ENCODE assay signal across 22 cellular contexts in the genomic region with DNA sequence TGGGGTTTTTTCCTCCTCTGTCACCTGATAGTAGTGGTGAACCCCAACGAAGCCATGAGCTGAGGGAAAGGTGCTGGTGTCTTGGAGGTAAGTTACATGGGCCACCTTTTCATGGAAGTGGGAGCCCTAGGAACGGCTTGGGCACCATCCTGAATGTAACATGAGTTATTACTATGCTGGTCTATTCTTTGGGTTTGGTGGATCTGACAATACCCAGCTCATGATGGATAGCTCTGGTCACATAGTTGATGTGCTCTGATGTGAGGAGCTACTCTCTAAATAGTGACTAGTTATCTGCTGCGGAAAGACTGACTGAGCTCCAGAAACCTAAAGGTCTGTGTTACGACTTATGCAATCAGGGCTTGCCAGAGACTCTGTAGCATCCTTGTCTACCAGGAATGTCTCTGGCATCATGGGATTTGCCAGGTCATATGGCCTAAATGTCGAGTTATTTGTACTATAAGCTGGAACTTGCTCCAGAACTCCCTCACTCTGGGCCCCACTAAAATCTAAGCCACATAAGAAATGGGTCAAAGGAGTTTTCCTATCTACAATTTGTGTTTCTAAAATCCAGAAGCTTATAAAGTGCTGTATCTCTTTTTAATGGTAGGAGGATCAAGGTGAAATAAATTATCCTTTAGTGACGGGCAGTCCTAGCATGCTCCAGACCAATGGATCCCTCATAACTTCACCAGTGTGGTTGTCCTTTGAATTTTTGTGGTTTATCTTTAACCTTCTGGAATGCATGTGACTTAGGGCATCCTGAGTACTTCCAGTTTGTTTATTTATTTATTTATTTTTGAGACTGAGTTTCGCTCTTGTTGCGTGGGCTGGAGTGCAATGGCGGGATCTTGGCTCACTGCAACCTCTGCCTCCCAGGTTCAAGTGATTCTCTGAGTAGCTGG. TPM values are rescaled to one million over a fixed set of nuclear protein-coding genes. Genes with fewer than 3 reads are reported as not detected.
A peak's percentile ranks its signal among the peaks of the same experiment; 100 is the strongest.
DNase-seq lines count a peak whose midpoint lies in the region; ATAC-seq, FAIRE-seq and TF ChIP-seq lines count a peak whose summit lies in the region.
"Had no signal": no experiment of that assay in that cellular context is flagged by ENCODE, and none has a peak within 500 bp of the region (broad histone marks: within the 10 kb centered on the region; RNA-seq: fewer than 3 reads in every experiment).

No MANE protein-coding gene starts in this region.

- H3K4me3 ChIP-seq in HepG2 (replicated peaks in 1 of 3; ENCODE audit: insufficient read depth in 1 of 3, low read depth in 2 of 3, low read length in 3 of 3) (no peak overlapping the region), right lobe of liver (no peak overlapping the region), SJSA1 (no peak overlapping the region), fibroblast of pulmonary artery (replicated peaks; ENCODE audit: low read depth, low read length) (no peak overlapping the region)
- H3K4me3 ChIP-seq: dorsolateral prefrontal cortex, GM23248, MG63, vagina had no signal

- TF ChIP-seq CTCF in HepG2 (CRISPR knock-in tag; IDR thresholded peaks at IDR 0.05) (no peak), right lobe of liver (IDR thresholded peaks at IDR 0.05) (no peak), fibroblast of pulmonary artery (IDR thresholded peaks at IDR 0.05; ENCODE audit: low read length, missing control alignments) (no peak)

- peak; percentile 43; the same call in 2 of the 3 replicates for ATAC-seq in HepG2
- ATAC-seq in right lobe of liver: no peak
- no peak for ATAC-seq in GM21526 (IDR thresholded peaks at IDR 0.05; ENCODE audit: low FRiP score, unreplicated experiment)
- ATAC-seq: activated naive CD8-positive, alpha-beta T cell treated with anti-CD3 and anti-CD28 coated beads, Interleukin-2, amount 50 U/mL, for 24 hours; foreskin keratinocyte had no signal

- TF ChIP-seq EP300 in HepG2 (IDR thresholded peaks at IDR 0.05; ENCODE audit: low read depth in 2 of 2, low read length in 2 of 2) (no peak), HepG2 (CRISPR knock-in tag; IDR thresholded peaks at IDR 0.05; ENCODE audit: borderline replicate concordance) (no peak)

- CTCF ChIA-PET in HepG2 (lab: Yijun Ruan, JAX; ENCODE audit: low intra/inter-chr PET ratio, low total read pairs): no interaction called here

- BruUV-seq in HepG2 (replicated peaks; lab: Mats Ljungman, UMichigan): no TSS peak

- POLR2A ChIA-PET in HepG2 (lab: Yijun Ruan, JAX): interaction anchor here (0.7 kb wide), 1 partner anchor 21 kb away, joined by 3 read pairs; no protein-coding TSS in a partner anchor

- H3K36me3 ChIP-seq in HepG2 (replicated peaks in 1 of 2; ENCODE audit: control insufficient read depth in 1 of 2, insufficient read depth in 2 of 2, low read length in 2 of 2): peaks cover 8 to 43% of the 10 kb centered on the region in 2 experiments; a peak in 4 of 5 replicates
- H3K36me3 ChIP-seq in right lobe of liver: peaks cover 0 to 13% (median 4%) of the 10 kb centered on the region in 4 donors
- H3K36me3 ChIP-seq in SJSA1: peaks cover 25% of the 10 kb centered on the region

- TF ChIP-seq POLR2A in HepG2 (IDR thresholded peaks at IDR 0.05; ENCODE audit: insufficient read depth in 1 of 2, low read depth in 2 of 2, low read length in 2 of 2): no peak
- no peak for TF ChIP-seq POLR2A in right lobe of liver (IDR thresholded peaks at IDR 0.05)

- no peak for TF ChIP-seq RAD21 in HepG2 (CRISPR knock-in tag; IDR thresholded peaks at IDR 0.05)

- H2AFZ ChIP-seq in HepG2 (ENCODE audit: low read length): no peak overlapping the region
- H2AFZ ChIP-seq: GM23248 had no signal

- no peak overlapping the region for H3K4me2 ChIP-seq in HepG2 (ENCODE audit: low read depth, low read length)

- H3K4me1 ChIP-seq in HepG2 (ENCODE audit: insufficient read depth, low read length) (no peaks in the 10 kb centered on the region), right lobe of liver (no peaks in the 10 kb centered on the region), SJSA1 (replicated peaks) (peaks cover 18% of the 10 kb centered on the region)
- H3K4me1 ChIP-seq: vagina had no signal

- no peaks in the 10 kb centered on the region for H3K79me2 ChIP-seq in HepG2 (ENCODE audit: insufficient read depth, low read length)

- H3K9ac ChIP-seq in HepG2 (ENCODE audit: insufficient read depth, low read depth, low read length): no peak overlapping the region
- H3K9ac ChIP-seq: GM23248 had no signal

- H3K27me3 ChIP-seq in HepG2 (ENCODE audit: control insufficient read depth in 1 of 2, insufficient read depth in 2 of 2, low read length in 2 of 2) (no peaks in the 10 kb centered on the region), right lobe of liver (no peaks in the 10 kb centered on the region), SJSA1 (replicated peaks) (no peaks in the 10 kb centered on the region)
- H3K27me3 ChIP-seq: dorsolateral prefrontal cortex, foreskin keratinocyte, MG63, vagina had no signal

- H3K27ac ChIP-seq in HepG2 (ENCODE audit: extremely low read length, insufficient read depth, low read length) (no peak overlapping the region), right lobe of liver (no peak overlapping the region), SJSA1 (0 out of 2 replicates have a peak overlapping the region, but pooled peaks have one; percentile 2)
- H3K27ac ChIP-seq: dorsolateral prefrontal cortex, foreskin keratinocyte, GM23248, vagina, VCaP had no signal

- DNase-seq in HepG2 (ENCODE audit: low spot score): no peak
- DNase-seq in right lobe of liver: no peak
- DNase-seq in SJSA1 (ENCODE audit: low read depth in 1 of 2, low spot score in 2 of 2): peak in 1 of 2 experiments; percentile 71
- peak; percentile 4 for DNase-seq in fibroblast of pulmonary artery (ENCODE audit: low read depth)
- DNase-seq in HT-29 (ENCODE audit: low spot score): no peak
- DNase-seq in NCI-H2171 treated with DMSO at 0.1 percent for 48 hours (lab: John Stamatoyannopoulos, UW): no peak
- DNase-seq in GM19239 (ENCODE audit: insufficient read length, low spot score): no peak
- DNase-seq: activated CD8-positive, alpha-beta memory T cell treated with anti-CD3 and anti-CD28 coated beads, Interleukin-2, amount 50 U/mL, for 4 hours; activated naive CD8-positive, alpha-beta T cell treated with anti-CD3 and anti-CD28 coated beads, Interleukin-2, amount 50 U/mL, for 24 hours; C1 segment of cervical spinal cord; dorsolateral prefrontal cortex; foreskin keratinocyte; GDM1; GM23248; MG63; NCI-H1417 treated with DMSO at 0.1 percent for 48 hours; NCI-H69; posterior cingulate gyrus; SHP77 had no signal

- 88% methylated on average over 9 of the region's 9 CpGs for WGBS in HepG2 (ENCODE audit: low lambda C conversion rate)
- WGBS in right lobe of liver (ENCODE audit: insufficient coverage, low coverage, low lambda C conversion rate, missing lambda C conversion rate): 86% methylated on average over 8 of the region's 9 CpGs

- H4K20me1 ChIP-seq in HepG2 (ENCODE audit: insufficient read depth, low read length): no peaks in the 10 kb centered on the region

- in situ Hi-C loops in HepG2 (cut with HindIII; ENCODE audit: extremely low pct_ligation_motif_present, low pct_unique_long_range_greater_than_20kb): no loop called here

- intact Hi-C loops in HepG2 (cut with micrococcal nuclease; ENCODE audit: unreplicated experiment) (no loop called here), right lobe of liver (cut with DNase I) (no loop called here)

- no peaks in the 10 kb centered on the region for H3K9me3 ChIP-seq in HepG2 (ENCODE audit: low read length)
- no peaks in the 10 kb centered on the region for H3K9me3 ChIP-seq in right lobe of liver
- no peaks in the 10 kb centered on the region for H3K9me3 ChIP-seq in SJSA1 (replicated peaks)
- H3K9me3 ChIP-seq: MG63, vagina had no signal

- FAIRE-seq in HepG2 (lab: Jason Lieb, UNC) (no peak), GM19239 (lab: Jason Lieb, UNC) (no peak)

TF ChIP-seq in HepG2, 621 proteins besides CTCF, POLR2A, EP300 and RAD21 (continues in another document):
- TF ChIP-seq NR0B2 (CRISPR knock-in tag; IDR thresholded peaks at IDR 0.05): no peak
- no peak for TF ChIP-seq ZNF567 (CRISPR knock-in tag; IDR thresholded peaks at IDR 0.05; ENCODE audit: borderline replicate concordance)
- TF ChIP-seq ZNF768 (CRISPR knock-in tag; IDR thresholded peaks at IDR 0.05): no peak

RNA-seq across cellular contexts. Expression of gene NUP35, which starts 40.1 kb away (rescaled TPM):
- 53.6 and 74.2 TPM in 2 replicates for total RNA-seq in HepG2 (2016; rRNA removed; fragmentation: Illumina TruSeq; extraction: Trizol)
- 32.8 and 37.1 TPM in 2 replicates for total RNA-seq in HepG2 (2016; cell fraction: cytosol; rRNA removed; fragmentation: Illumina TruSeq; extraction: Trizol; ENCODE audit: low read depth)
- 52.9 and 74.2 TPM in 2 replicates for total RNA-seq in HepG2 (2016; cell fraction: insoluble cytoplasmic fraction; rRNA removed; fragmentation: Illumina TruSeq; extraction: Trizol)
- total RNA-seq in HepG2 (2016; cell fraction: membrane; rRNA removed; fragmentation: Illumina TruSeq; extraction: Trizol): 24.1 and 28.1 TPM in 2 replicates
- total RNA-seq in HepG2 (2016; cell fraction: nucleus; rRNA removed; fragmentation: Illumina TruSeq; extraction: Trizol): 59.5 and 62.1 TPM in 2 replicates
- 14.8 and 16.9 TPM in 2 replicates for polyA plus RNA-seq in HepG2 (2011; rRNA removed)
- 9.3 and 11.8 TPM in 2 replicates for polyA plus RNA-seq in HepG2 (2011; cell fraction: cytosol; rRNA removed)
- 9.4 and 10.0 TPM in 2 replicates for polyA plus RNA-seq in HepG2 (2011; cell fraction: nucleus; rRNA removed)
- 14.4 and 22.1 TPM in 2 replicates for polyA plus RNA-seq in HepG2 (2012)
- 6.6 and 7.0 TPM in 2 replicates for polyA plus RNA-seq in HepG2 (2016; cell fraction: cytosol; fragmentation: Illumina TruSeq; extraction: Trizol; ENCODE audit: low read depth)
- polyA plus RNA-seq in HepG2 (2016; cell fraction: insoluble cytoplasmic fraction; fragmentation: Illumina TruSeq; extraction: Trizol; ENCODE audit: low read depth): 63.4 and 70.6 TPM in 2 replicates
- 9.5 and 10.6 TPM in 2 replicates for polyA plus RNA-seq in HepG2 (2016; cell fraction: membrane; fragmentation: Illumina TruSeq; extraction: Trizol; ENCODE audit: low read depth)
- 31.7 and 32.9 TPM in 2 replicates for polyA plus RNA-seq in HepG2 (2016; cell fraction: nucleus; fragmentation: Illumina TruSeq; extraction: Trizol; ENCODE audit: insufficient read depth, low read depth)
- polyA minus RNA-seq in HepG2 (2011; rRNA and poly(A)+ RNA removed; ENCODE audit: low replicate concordance): 26.4 and 36.9 TPM in 2 replicates
- 11.1 and 11.3 TPM in 2 replicates for polyA minus RNA-seq in HepG2 (2011; cell fraction: cytosol; rRNA and poly(A)+ RNA removed)
- polyA minus RNA-seq in HepG2 (2011; cell fraction: nucleus; rRNA and poly(A)+ RNA removed): 64.2 and 66.0 TPM in 2 replicates
- 10 to 100 TPM in 4 of 6 experiments, 1 to 10 TPM in 2; 8.7 to 12.9 (median 11.2) TPM for total RNA-seq in right lobe of liver
- total RNA-seq in SJSA1 (2014; rRNA removed; shearing (Covaris generic)): 41.9 and 47.8 TPM in 2 replicates
- total RNA-seq in HT-29 (2014; rRNA removed; shearing (Covaris generic)): 14.1 and 14.6 TPM in 2 replicates
